15 cellular contexts compared by ENCODE assay signal in genomic region chr1:188937965-188938551, GRCh38.
A peak's percentile ranks its signal among the peaks of the same experiment; 100 is the strongest.
DNase-seq lines count a peak whose midpoint lies in the region; ATAC-seq and TF ChIP-seq lines count a peak whose summit lies in the region.
"Had no signal": no experiment of that assay in that cellular context is flagged by ENCODE, and none has a peak within 500 bp of the region (broad histone marks: within the 10 kb centered on the region; RNA-seq: fewer than 3 reads in every experiment).

No MANE protein-coding gene starts in this region.

- no peaks in the 10 kb centered on the region for H3K9me2 ChIP-seq in SK-N-SH

- DNase-seq in SK-N-SH (no peak), dermis blood vessel endothelial cell (peak; percentile 28), type B pancreatic cell (ENCODE audit: extremely low spot score, unreplicated experiment) (no peak), GM10266 (ENCODE audit: extremely low spot score) (no peak)
- no peak for DNase-seq in activated T-cell treated with anti-CD3 and anti-CD28 coated beads, Interleukin-2, amount 50 U/mL, for 4 hours
- DNase-seq: activated CD4-positive, alpha-beta memory T cell treated with anti-CD3 and anti-CD28 coated beads for 36 hours; activated naive CD4-positive, alpha-beta T cell treated with anti-CD3 and anti-CD28 coated beads, Interleukin-2, amount 50 U/mL, for 16 hours; effector memory CD8-positive, alpha-beta T cell; NCI-H1417 treated with DMSO at 0.1 percent for 48 hours; SHP77 treated with DMSO at 0.1 percent for 48 hours had no signal

- H4K20me1 ChIP-seq in SK-N-SH (ENCODE audit: insufficient read depth) (no peaks in the 10 kb centered on the region), OCI-LY3 (ENCODE audit: insufficient read depth, low read length) (no peaks in the 10 kb centered on the region)

- H3K9me3 Mint-ChIP-seq in type B pancreatic cell, result no peaks in the 10 kb centered on the region
- peaks cover 11% of the 10 kb centered on the region for H3K9me3 Mint-ChIP-seq in activated T-cell treated with anti-CD3 and anti-CD28 coated beads, Interleukin-2, amount 50 U/mL, for 4 hours
- H3K9me3 Mint-ChIP-seq: CD14-positive monocyte had no signal

- no peak overlapping the region for H3K4me3 Mint-ChIP-seq in type B pancreatic cell
- H3K4me3 Mint-ChIP-seq in activated T-cell treated with anti-CD3 and anti-CD28 coated beads, Interleukin-2, amount 50 U/mL, for 4 hours, result no peak overlapping the region
- H3K4me3 Mint-ChIP-seq: activated CD4-positive, alpha-beta memory T cell treated with anti-CD3 and anti-CD28 coated beads for 36 hours; CD14-positive monocyte; effector memory CD8-positive, alpha-beta T cell; stimulated activated effector memory CD8-positive, alpha-beta T cell treated with anti-CD3 and anti-CD28 coated beads, Interleukin-12 subunit alpha, Interleukin-12 subunit beta, amount 100 ng/mL, for 72 hours had no signal

- POLR2A ChIA-PET in SK-N-SH (lab: Yijun Ruan, JAX), result no interaction called here

- no peaks in the 10 kb centered on the region for H3K9me3 ChIP-seq in SK-N-SH
- no peaks in the 10 kb centered on the region for H3K9me3 ChIP-seq in OCI-LY3 (ENCODE audit: insufficient read depth, low read length)

- no peak; the same call in 2 of the 3 replicates for ATAC-seq in SK-N-SH treated with all-trans-retinoic acid at 6 μM for 48 hours
- no peak for ATAC-seq in GM18870 (IDR thresholded peaks at IDR 0.05; ENCODE audit: unreplicated experiment)
- no peak for ATAC-seq in activated T-cell treated with anti-CD3 and anti-CD28 coated beads, Interleukin-2, amount 50 U/mL, for 4 hours
- ATAC-seq: effector memory CD8-positive, alpha-beta T cell; stimulated activated effector memory CD8-positive, alpha-beta T cell treated with anti-CD3 and anti-CD28 coated beads, Interleukin-12 subunit alpha, Interleukin-12 subunit beta, amount 100 ng/mL, for 72 hours had no signal

- H3K4me1 ChIP-seq in SK-N-SH (ENCODE audit: control insufficient read depth in 1 of 2, insufficient read depth in 2 of 2, low read depth in 1 of 2, low read length in 1 of 2) (no peaks in the 10 kb centered on the region), OCI-LY3 (ENCODE audit: low read length) (no peaks in the 10 kb centered on the region)

- H3K27me3 Mint-ChIP-seq in type B pancreatic cell, result no peaks in the 10 kb centered on the region
- H3K27me3 Mint-ChIP-seq in activated T-cell treated with anti-CD3 and anti-CD28 coated beads, Interleukin-2, amount 50 U/mL, for 4 hours (ENCODE audit: low read depth), result no peaks in the 10 kb centered on the region
- H3K27me3 Mint-ChIP-seq: activated CD4-positive, alpha-beta memory T cell treated with anti-CD3 and anti-CD28 coated beads for 36 hours; effector memory CD8-positive, alpha-beta T cell had no signal

- H3K36me3 ChIP-seq in SK-N-SH (replicated peaks in 1 of 2; ENCODE audit: control insufficient read depth in 1 of 2, insufficient read depth in 2 of 2, low read length in 1 of 2) (no peaks in the 10 kb centered on the region), OCI-LY3 (replicated peaks; ENCODE audit: low read depth, low read length) (no peaks in the 10 kb centered on the region)

- TF ChIP-seq RAD21 in SK-N-SH (IDR thresholded peaks at IDR 0.05; ENCODE audit: low read length), result peak; percentile 63

- H3K27ac ChIP-seq in SK-N-SH (ENCODE audit: low read depth in 2 of 2, low read length in 1 of 2) (no peak overlapping the region), OCI-LY3 (ENCODE audit: low read length) (no peak overlapping the region)

- no peaks in the 10 kb centered on the region for H3K79me2 ChIP-seq in SK-N-SH (ENCODE audit: insufficient read depth)
- no peaks in the 10 kb centered on the region for H3K79me2 ChIP-seq in OCI-LY3 (ENCODE audit: low read length)

- H3K27me3 ChIP-seq in SK-N-SH (ENCODE audit: insufficient read depth), result no peaks in the 10 kb centered on the region
- H3K27me3 ChIP-seq in OCI-LY3 (ENCODE audit: low read depth, low read length), result no peaks in the 10 kb centered on the region

- TF ChIP-seq CTCF in SK-N-SH (IDR thresholded peaks at IDR 0.05) (peak; percentile 56), OCI-LY3 (IDR thresholded peaks at IDR 0.05; ENCODE audit: low read depth, low read length) (peak; percentile 71), type B pancreatic cell (conservative IDR thresholded peaks at IDR 0.05) (peak; percentile 63), GM10266 (IDR thresholded peaks at IDR 0.05; ENCODE audit: control insufficient read depth, insufficient read depth, low read depth, missing control alignments) (no peak)

- H3F3A ChIP-seq in SK-N-SH (replicated peaks; ENCODE audit: insufficient read depth), result no peaks in the 10 kb centered on the region

- no peak overlapping the region for H3K9ac ChIP-seq in SK-N-SH
- H3K9ac ChIP-seq in OCI-LY3 (ENCODE audit: low read length), result no peak overlapping the region

- no peak overlapping the region for H3K4me3 ChIP-seq in SK-N-SH (ENCODE audit: low read depth in 2 of 2, low read length in 1 of 2)
- H3K4me3 ChIP-seq in OCI-LY3 (ENCODE audit: low read length), result no peak overlapping the region

- H2AFZ ChIP-seq in SK-N-SH (ENCODE audit: low read depth), result peak overlapping the region; percentile 45; the same call in 1 of the 2 replicates
- H2AFZ ChIP-seq in OCI-LY3 (ENCODE audit: low read depth, low read length), result peak overlapping the region; percentile 61; the same call in 1 of the 2 replicates

- no peaks in the 10 kb centered on the region for H3K36me3 Mint-ChIP-seq in type B pancreatic cell
- no peaks in the 10 kb centered on the region for H3K36me3 Mint-ChIP-seq in activated T-cell treated with anti-CD3 and anti-CD28 coated beads, Interleukin-2, amount 50 U/mL, for 4 hours (ENCODE audit: insufficient read depth)
- H3K36me3 Mint-ChIP-seq: activated CD4-positive, alpha-beta memory T cell treated with anti-CD3 and anti-CD28 coated beads for 36 hours; CD14-positive monocyte; stimulated activated effector memory CD8-positive, alpha-beta T cell treated with anti-CD3 and anti-CD28 coated beads, Interleukin-12 subunit alpha, Interleukin-12 subunit beta, amount 100 ng/mL, for 72 hours had no signal

- WGBS in SK-N-SH (ENCODE audit: low lambda C conversion rate), result 70% methylated on average over 4 of the region's 4 CpGs

- CTCF ChIA-PET in SK-N-SH (lab: Yijun Ruan, JAX), result interaction anchor here (2.6 kb wide), 1 partner anchor 156 kb away, joined by 14 read pairs; no protein-coding TSS in a partner anchor

- no peaks in the 10 kb centered on the region for H3K4me1 Mint-ChIP-seq in type B pancreatic cell (ENCODE audit: unreplicated experiment)
- no peaks in the 10 kb centered on the region for H3K4me1 Mint-ChIP-seq in activated T-cell treated with anti-CD3 and anti-CD28 coated beads, Interleukin-2, amount 50 U/mL, for 4 hours (ENCODE audit: low read depth)
- H3K4me1 Mint-ChIP-seq: CD14-positive monocyte; stimulated activated effector memory CD8-positive, alpha-beta T cell treated with anti-CD3 and anti-CD28 coated beads, Interleukin-12 subunit alpha, Interleukin-12 subunit beta, amount 100 ng/mL, for 72 hours had no signal

- H3K27ac Mint-ChIP-seq in type B pancreatic cell, result no peak overlapping the region
- H3K27ac Mint-ChIP-seq: activated CD4-positive, alpha-beta memory T cell treated with anti-CD3 and anti-CD28 coated beads for 36 hours; CD14-positive monocyte; effector memory CD8-positive, alpha-beta T cell; stimulated activated effector memory CD8-positive, alpha-beta T cell treated with anti-CD3 and anti-CD28 coated beads, Interleukin-12 subunit alpha, Interleukin-12 subunit beta, amount 100 ng/mL, for 72 hours had no signal

- H3K4me2 ChIP-seq in SK-N-SH (no peak overlapping the region), OCI-LY3 (ENCODE audit: low read length) (no peak overlapping the region)

- TF ChIP-seq EP300 in SK-N-SH (IDR thresholded peaks at IDR 0.05; ENCODE audit: borderline replicate concordance in 1 of 2, low read depth in 1 of 2, low read length in 1 of 2), result no peak

TF ChIP-seq in SK-N-SH, 30 proteins besides CTCF, POLR2A, EP300 and RAD21:
- TF ChIP-seq SMC3 (IDR thresholded peaks at IDR 0.05; ENCODE audit: low read depth, low read length) (peak; percentile 44), FOXM1 (IDR thresholded peaks at IDR 0.05; ENCODE audit: low read depth) (no peak)

TF ChIP-seq in SK-N-SH treated with all-trans-retinoic acid at 6 μM for 48 hours, 23 proteins besides CTCF, POLR2A, EP300 and RAD21 (continues in another document):
- no peak for TF ChIP-seq POU6F1 (CRISPR knock-in tag; IDR thresholded peaks at IDR 0.05; ENCODE audit: borderline replicate concordance, low read depth)
- TF ChIP-seq CREB5 (CRISPR knock-in tag; IDR thresholded peaks at IDR 0.05; ENCODE audit: low read depth), result no peak
- TF ChIP-seq GLIS3 (CRISPR knock-in tag; IDR thresholded peaks at IDR 0.05), result no peak
